Comparison of ENCODE assay signal across 14 cellular contexts in genomic region chr7:74193913-74194312, GRCh38.
"Had no signal": no experiment of that assay in that cellular context is flagged by ENCODE, and none has a peak within 500 bp of the region (broad histone marks: within the 10 kb centered on the region; RNA-seq: fewer than 3 reads in every experiment).

No MANE protein-coding gene starts in this region.

- H3K27me3 ChIP-seq: brain microvascular endothelial cell, foreskin keratinocyte, sigmoid colon, testis had no signal

- H3K9me3 ChIP-seq: sigmoid colon, testis had no signal

- H3K27ac ChIP-seq: brain microvascular endothelial cell, foreskin keratinocyte, sigmoid colon, testis had no signal

- DNase-seq: activated CD4-positive, alpha-beta memory T cell treated with anti-CD3 and anti-CD28 coated beads, Interleukin-2, amount 10 ng/mL, durations not matched to agents 7 days and 5 days; activated CD4-positive, alpha-beta T cell treated with anti-CD3 and anti-CD28 coated beads for 1 hour; activated CD8-positive, alpha-beta memory T cell treated with anti-CD3 and anti-CD28 coated beads, Interleukin-2, amount 50 U/mL, for 48 hours; activated naive CD4-positive, alpha-beta T cell treated with anti-CD3 and anti-CD28 coated beads, Interleukin-2, amount 10 ng/mL, durations not matched to agents 7 days and 5 days; amygdala; brain microvascular endothelial cell; foreskin keratinocyte; mammary epithelial cell; stimulated activated CD4-positive, alpha-beta T cell treated with anti-CD3 and anti-CD28 coated beads, Interleukin-2, amount 100 ng/mL, for 48 hours; stimulated activated CD8-positive, alpha-beta memory T cell treated with anti-CD3 and anti-CD28 coated beads, Interleukin-4, amount 100 ng/mL, for 48 hours; stimulated activated naive CD8-positive, alpha-beta T cell treated with anti-CD3 and anti-CD28 coated beads, Interleukin-15, amount 100 ng/mL, for 72 hours; T-helper 9 cell; testis had no signal

- ATAC-seq: foreskin keratinocyte; stimulated activated naive CD8-positive, alpha-beta T cell treated with anti-CD3 and anti-CD28 coated beads, Interleukin-15, amount 100 ng/mL, for 72 hours had no signal

- H3K4me1 ChIP-seq: foreskin keratinocyte, testis had no signal

- H3K4me3 ChIP-seq: sigmoid colon, testis had no signal
